8 cellular contexts compared by ENCODE assay signal in the genomic region with DNA sequence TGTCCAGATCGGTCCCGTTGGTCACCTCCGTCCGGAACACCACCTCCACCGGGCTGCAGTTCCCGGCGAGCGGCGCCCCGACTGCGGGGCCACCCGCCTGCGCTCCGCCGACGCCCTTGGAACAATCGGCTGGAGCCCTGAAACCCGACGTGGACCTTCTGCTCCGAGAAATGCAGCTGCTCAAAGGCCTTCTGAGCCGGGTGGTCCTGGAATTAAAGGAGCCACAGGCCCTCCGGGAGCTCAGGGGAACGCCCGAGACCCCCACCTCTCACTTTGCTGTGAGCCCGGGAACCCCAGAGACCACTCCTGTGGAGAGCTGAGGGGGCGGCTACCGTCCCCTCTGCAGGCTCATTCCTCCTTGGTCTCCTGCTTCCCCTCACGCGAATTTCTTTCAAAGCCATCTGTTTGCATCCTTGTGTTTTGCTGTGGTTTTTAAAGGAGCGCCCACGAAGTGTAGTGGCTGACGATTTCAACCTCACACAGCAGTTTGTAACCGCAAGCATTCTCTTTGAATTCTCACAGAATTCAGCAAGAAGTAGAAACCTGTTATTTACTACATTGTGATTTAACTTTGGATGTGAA. TPM values are rescaled to one million over a fixed set of nuclear protein-coding genes. Genes with fewer than 3 reads are reported as not detected.
DNase-seq lines count a peak whose midpoint lies in the region; ATAC-seq, FAIRE-seq and TF ChIP-seq lines count a peak whose summit lies in the region.

No MANE protein-coding gene starts in this region.

- H3K4me3 ChIP-seq in GM06990 (replicated peaks; ENCODE audit: low read depth, low read length) (peak overlapping the region; percentile 87), astrocyte of the spinal cord (ENCODE audit: low read depth, low read length) (peak overlapping the region; percentile 59), keratinocyte (ENCODE audit: control insufficient read depth in 2 of 3, extremely low read depth in 1 of 3, insufficient read depth in 2 of 3, low read depth in 1 of 3, low read length in 3 of 3) (peak overlapping the region; percentile 58 to 77 (median 71))

- ATAC-seq in stimulated activated naive CD8-positive, alpha-beta T cell treated with anti-CD3 and anti-CD28 coated beads, Interleukin-15, Interleukin-2, amounts not matched to agents 100 U/mL and 50 U/mL, for 24 hours, result peak; percentile 4

- peak overlapping the region; percentile 87 for H3K9ac ChIP-seq in keratinocyte (ENCODE audit: control insufficient read depth, extremely low read depth, insufficient read depth, low read length)

- H3K9me1 ChIP-seq in keratinocyte (ENCODE audit: control insufficient read depth, extremely low read depth, insufficient read depth, low read length), result no peaks in the 10 kb centered on the region

- H3K27me3 ChIP-seq in GM06990 (replicated peaks; ENCODE audit: control insufficient read depth, insufficient read depth, low read length) (no peaks in the 10 kb centered on the region), keratinocyte (ENCODE audit: control insufficient read depth, extremely low read depth, insufficient read depth, low read length) (no peaks in the 10 kb centered on the region)

- DNase-seq in GM06990 (ENCODE audit: extremely low read depth, insufficient read length) (no peak), HCEC 1CT (peak; percentile 66), OCI-M1 (lab: John Stamatoyannopoulos, UW) (peak; percentile 78), astrocyte of the spinal cord (ENCODE audit: low read depth, low spot score) (peak; percentile 87), keratinocyte (ENCODE audit: low read depth, low spot score) (no peak), mesenteric fat pad (ENCODE audit: low spot score) (no peak), D721Med (ENCODE audit: insufficient read length, low spot score) (no peak)
- DNase-seq in stimulated activated naive CD8-positive, alpha-beta T cell treated with anti-CD3 and anti-CD28 coated beads, Interleukin-15, Interleukin-2, amounts not matched to agents 100 U/mL and 50 U/mL, for 24 hours, result peak; percentile 30

- H3K4me1 ChIP-seq in keratinocyte (ENCODE audit: control insufficient read depth, extremely low read depth, insufficient read depth, low read length), result peaks cover 47% of the 10 kb centered on the region

- peak overlapping the region; percentile 83 for H3K4me2 ChIP-seq in keratinocyte (ENCODE audit: control insufficient read depth, extremely low read depth, insufficient read depth, low read depth, low read length)

- H2AFZ ChIP-seq in keratinocyte (ENCODE audit: control insufficient read depth, low read length), result peak overlapping the region; percentile 69

- dilution Hi-C loops in keratinocyte (cut with MboI; ENCODE audit: extremely low pct_ligation_motif_present, low sequenced_read_pairs), result no loop called here

- peak overlapping the region; percentile 70 for H3K27ac ChIP-seq in keratinocyte (ENCODE audit: control insufficient read depth, insufficient read depth, low read length)

- H3K79me2 ChIP-seq in keratinocyte (ENCODE audit: control insufficient read depth, insufficient read depth, low read length), result no peaks in the 10 kb centered on the region

- no peaks in the 10 kb centered on the region for H4K20me1 ChIP-seq in keratinocyte (ENCODE audit: control insufficient read depth, extremely low read depth, insufficient read depth, low read length)

- H3K9me3 ChIP-seq in keratinocyte (ENCODE audit: control insufficient read depth, low read depth, low read length), result no peaks in the 10 kb centered on the region

- no peak for TF ChIP-seq CTCF in GM06990 (IDR thresholded peaks at IDR 0.05; ENCODE audit: insufficient read depth, low read length, poor library complexity, severe bottlenecking)
- no peak for TF ChIP-seq CTCF in astrocyte of the spinal cord (IDR thresholded peaks at IDR 0.05; ENCODE audit: low read depth, low read length)
- TF ChIP-seq CTCF in keratinocyte (optimal IDR thresholded peaks at IDR 0.05 in 1 of 3, IDR thresholded peaks at IDR 0.05 in 1 of 3, conservative IDR thresholded peaks at IDR 0.05 in 1 of 3; ENCODE audit: extremely low read depth in 1 of 3, insufficient read depth in 2 of 3, low read length in 3 of 3), result no peak
- no peak for TF ChIP-seq CTCF in D721Med (IDR thresholded peaks at IDR 0.05; ENCODE audit: insufficient read depth, missing control alignments)

- in situ Hi-C loops in astrocyte of the spinal cord (cut with HindIII; ENCODE audit: low sequenced_read_pairs), result loop anchor here (25.0 kb wide), 1 partner anchor 90 kb away; the partner anchor contains the start of gene FCGR3B

- H3K36me3 ChIP-seq in GM06990 (ENCODE audit: control insufficient read depth, insufficient read depth, low read length) (no peaks in the 10 kb centered on the region), keratinocyte (ENCODE audit: control insufficient read depth in 2 of 2, extremely low read depth in 1 of 2, insufficient read depth in 2 of 2, low read length in 2 of 2) (no peaks in the 10 kb centered on the region)

- FAIRE-seq in keratinocyte (lab: Jason Lieb, UNC) (no peak), D721Med (lab: Jason Lieb, UNC) (no peak)

RNA-seq across cellular contexts. Expression of gene FCRLB, which starts 6.1 kb away (rescaled TPM):
- polyA plus RNA-seq in keratinocyte, result 0.41 to 0.54 TPM (median 0.52 TPM) in 3 replicates
- polyA plus RNA-seq in keratinocyte (2011; ENCODE audit: low read depth), result 0.14 TPM
- 0.35 and 0.64 TPM in 2 replicates for polyA plus RNA-seq in keratinocyte (2011; cell fraction: cytosol; rRNA removed)
- polyA plus RNA-seq in keratinocyte (2011; cell fraction: nucleus; rRNA removed), result 0.25 TPM in 2 replicates
- 0.71 and 0.79 TPM in 2 replicates for polyA plus RNA-seq in keratinocyte (2012; ENCODE audit: low replicate concordance)
- 0.26 TPM in 1 of 3 replicates, not detected in the others for polyA minus RNA-seq in keratinocyte
- polyA minus RNA-seq in keratinocyte (2011; cell fraction: cytosol; rRNA and poly(A)+ RNA removed), result not detected
- 0.31 and 0.32 TPM in 2 replicates for polyA minus RNA-seq in keratinocyte (2011; cell fraction: nucleus; rRNA and poly(A)+ RNA removed)
- 0.48 TPM for total RNA-seq in mesenteric fat pad

RNA-seq across cellular contexts. Expression of gene FCRLA, which starts 20.4 kb away (rescaled TPM):
- 2.0 to 3.4 TPM (median 3.0 TPM) in 3 replicates for polyA plus RNA-seq in keratinocyte
- polyA plus RNA-seq in keratinocyte (2011; ENCODE audit: low read depth), result not detected
- polyA plus RNA-seq in keratinocyte (2011; cell fraction: cytosol; rRNA removed), result 1.2 and 1.4 TPM in 2 replicates
- 3.2 and 3.6 TPM in 2 replicates for polyA plus RNA-seq in keratinocyte (2011; cell fraction: nucleus; rRNA removed)
- polyA plus RNA-seq in keratinocyte (2012; ENCODE audit: low replicate concordance), result 0.16 and 1.8 TPM in 2 replicates
- 2.0 to 4.0 TPM (median 2.3 TPM) in 3 replicates for polyA minus RNA-seq in keratinocyte
- 1.9 TPM for polyA minus RNA-seq in keratinocyte (2011; cell fraction: cytosol; rRNA and poly(A)+ RNA removed)
- polyA minus RNA-seq in keratinocyte (2011; cell fraction: nucleus; rRNA and poly(A)+ RNA removed), result 3.1 and 3.5 TPM in 2 replicates
- total RNA-seq in mesenteric fat pad, result not detected

RNA-seq across cellular contexts. Expression of gene DUSP12, which starts 22.2 kb away (rescaled TPM):
- polyA plus RNA-seq in keratinocyte, result 22.6 to 35.3 TPM (median 27.6 TPM) in 3 replicates
- polyA plus RNA-seq in keratinocyte (2011; ENCODE audit: low read depth), result 11.8 TPM
- polyA plus RNA-seq in keratinocyte (2011; cell fraction: cytosol; rRNA removed), result 28.6 and 37.5 TPM in 2 replicates
- polyA plus RNA-seq in keratinocyte (2011; cell fraction: nucleus; rRNA removed), result 22.4 and 24.5 TPM in 2 replicates
- polyA plus RNA-seq in keratinocyte (2012; ENCODE audit: low replicate concordance), result 21.4 and 22.4 TPM in 2 replicates
- 2.3 to 16.0 TPM (median 4.9 TPM) in 3 replicates for polyA minus RNA-seq in keratinocyte
- polyA minus RNA-seq in keratinocyte (2011; cell fraction: cytosol; rRNA and poly(A)+ RNA removed), result 18.2 TPM
- 4.6 and 5.5 TPM in 2 replicates for polyA minus RNA-seq in keratinocyte (2011; cell fraction: nucleus; rRNA and poly(A)+ RNA removed)
- total RNA-seq in mesenteric fat pad, result 16.2 TPM

RNA-seq across cellular contexts. Expression of gene ATF6, which starts 38.7 kb away (rescaled TPM):
- 16.4 to 19.7 TPM (median 18.3 TPM) in 3 replicates for polyA plus RNA-seq in keratinocyte
- 15.1 TPM for polyA plus RNA-seq in keratinocyte (2011; ENCODE audit: low read depth)
- 6.3 and 13.3 TPM in 2 replicates for polyA plus RNA-seq in keratinocyte (2011; cell fraction: cytosol; rRNA removed)
- 24.6 and 28.3 TPM in 2 replicates for polyA plus RNA-seq in keratinocyte (2011; cell fraction: nucleus; rRNA removed)
- polyA plus RNA-seq in keratinocyte (2012; ENCODE audit: low replicate concordance), result 11.5 and 14.8 TPM in 2 replicates
- polyA minus RNA-seq in keratinocyte, result 9.1 to 21.4 TPM (median 21.2 TPM) in 3 replicates
- 9.4 TPM for polyA minus RNA-seq in keratinocyte (2011; cell fraction: cytosol; rRNA and poly(A)+ RNA removed)
- 26.6 and 45.1 TPM in 2 replicates for polyA minus RNA-seq in keratinocyte (2011; cell fraction: nucleus; rRNA and poly(A)+ RNA removed)
- total RNA-seq in mesenteric fat pad, result 26.5 TPM

Comparison
In these comparisons a context has a peak if more than half of its experiments do, and no peak if none do; other contexts are left out.
1. DNase-seq: peak in HCEC 1CT (single experiment), OCI-M1 (single experiment), astrocyte of the spinal cord (single experiment) and stimulated activated naive CD8-positive, alpha-beta T cell treated with anti-CD3 and anti-CD28 coated beads, Interleukin-15, Interleukin-2, amounts not matched to agents 100 U/mL and 50 U/mL, for 24 hours (single experiment); none in GM06990 (single experiment), keratinocyte (single experiment), mesenteric fat pad (single experiment) and D721Med (single experiment).
2. Peak in every context shown above with its lines, with median percentiles within 50 percentile points of each other: H3K4me3 ChIP-seq.